Comparison of ENCODE assay signal across 8 cellular contexts in the genomic region with DNA sequence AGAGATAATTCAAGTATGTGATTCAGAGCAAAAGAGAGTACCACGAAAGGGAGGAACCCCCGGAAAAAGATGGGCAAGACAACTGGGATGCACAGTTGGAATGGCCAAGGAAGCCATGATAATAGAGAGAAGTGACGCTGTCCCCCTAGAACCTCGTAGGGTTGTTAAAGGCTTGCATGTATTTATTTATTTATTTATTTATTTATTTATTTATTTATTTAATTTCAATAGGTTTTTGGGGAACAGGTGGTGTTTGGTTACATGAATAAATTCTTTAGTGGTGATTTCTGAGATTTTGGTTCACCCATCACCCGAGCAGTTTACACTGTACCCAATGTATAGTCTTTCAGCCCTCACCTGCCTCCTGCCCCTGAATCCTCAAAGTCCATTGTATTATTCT.
"Had no signal": no experiment of that assay in that cellular context is flagged by ENCODE, and none has a peak within 500 bp of the region (broad histone marks: within the 10 kb centered on the region; RNA-seq: fewer than 3 reads in every experiment).

No MANE protein-coding gene starts in this region.

- ATAC-seq: GM12878 had no signal

- DNase-seq: GDM1, GF-D8 had no signal

- FAIRE-seq: G401.6, GM12878, GM12891, GM12892, GM18507, GM19239 had no signal

- H3K4me3 ChIP-seq: GM12878 had no signal
